ENCODE assay signal across 8 cellular contexts in genomic region chr7:75905785-75906604, GRCh38.
DNase-seq lines count a peak whose midpoint lies in the region; ATAC-seq lines count a peak whose summit lies in the region.

No MANE protein-coding gene starts in this region.

- H3K4me3 ChIP-seq in skeletal muscle cell (ENCODE audit: low read depth, low read length): no peak overlapping the region

- DNase-seq in C1 segment of cervical spinal cord (lab: John Stamatoyannopoulos, UW): peak in 13 of 14 donors; percentile 12 to 84 (median 53)
- peak; percentile 22 for DNase-seq in NCI-H1105 treated with DMSO at 0.1 percent for 48 hours (lab: John Stamatoyannopoulos, UW)
- DNase-seq in hypothalamus (lab: John Stamatoyannopoulos, UW): peak in 48 of 51 donors; percentile 6 to 88 (median 58)
- peak; percentile 33 for DNase-seq in skeletal muscle cell (ENCODE audit: low read depth)
- DNase-seq in activated T-cell treated with anti-CD3 and anti-CD28 coated beads for 4 hours: no peak

- ATAC-seq in GM21528 (IDR thresholded peaks at IDR 0.05; ENCODE audit: low FRiP score, unreplicated experiment): no peak
- no peak for ATAC-seq in HG02981 (IDR thresholded peaks at IDR 0.05; ENCODE audit: unreplicated experiment)

- peak overlapping the region; percentile 40 for H3K27ac ChIP-seq in angular gyrus (ENCODE audit: low read depth, low read length)
